ENCODE assay signal across 8 cellular contexts in genomic region chr2:232268631-232269030, GRCh38.
"Had no signal": no experiment of that assay in that cellular context is flagged by ENCODE, and none has a peak within 500 bp of the region (broad histone marks: within the 10 kb centered on the region; RNA-seq: fewer than 3 reads in every experiment).

No MANE protein-coding gene starts in this region.

- H3K4me3 Mint-ChIP-seq: GM23338, H9 had no signal

- DNase-seq: H9, HCEC 1CT, IMR-90 had no signal

- H3K9me3 Mint-ChIP-seq: GM23338, H9 had no signal

- FAIRE-seq: H1, H54, HTR-8/SVneo, K562 had no signal

- H2AFZ ChIP-seq: GM23338 had no signal

- H3K27ac Mint-ChIP-seq: GM23338, H9 had no signal

- ATAC-seq: GM23338, K562 had no signal

- H3K4me3 ChIP-seq: GM23338, K562 had no signal

- H3K4me2 ChIP-seq: GM23338 had no signal
